Comparison of ENCODE assay signal across 33 cellular contexts in genomic region chr6:116072368-116072767, GRCh38. TPM values are rescaled to one million over a fixed set of nuclear protein-coding genes. Genes with fewer than 3 reads are reported as not detected.
DNase-seq lines count a peak whose midpoint lies in the region; ATAC-seq, FAIRE-seq and TF ChIP-seq lines count a peak whose summit lies in the region.
"Had no signal": no experiment of that assay in that cellular context is flagged by ENCODE, and none has a peak within 500 bp of the region (broad histone marks: within the 10 kb centered on the region; RNA-seq: fewer than 3 reads in every experiment).

No MANE protein-coding gene starts in this region.

- TF ChIP-seq RAD21 in IMR-90 (IDR thresholded peaks at IDR 0.05; ENCODE audit: low read length) (no peak), K562 (CRISPR knock-in tag; conservative IDR thresholded peaks at IDR 0.05 in 1 of 2, IDR thresholded peaks at IDR 0.05 in 1 of 2) (no peak), HepG2 (CRISPR knock-in tag; IDR thresholded peaks at IDR 0.05) (no peak)

- BruUV-seq in IMR-90 (replicated peaks; lab: Mats Ljungman, UMichigan) (no TSS peak), K562 (replicated peaks; lab: Mats Ljungman, UMichigan) (no TSS peak), HepG2 (replicated peaks; lab: Mats Ljungman, UMichigan) (no TSS peak)

- H3K27ac ChIP-seq in IMR-90 (ENCODE audit: insufficient read depth, low read length) (no peak overlapping the region), K562 (ENCODE audit: extremely low read depth, low read depth, low read length) (no peak overlapping the region), HepG2 (ENCODE audit: extremely low read length, insufficient read depth, low read length) (no peak overlapping the region)
- H3K27ac ChIP-seq: dorsolateral prefrontal cortex, epithelial cell of prostate, lower lobe of right lung, RWPE1, thyroid gland had no signal

- ATAC-seq in IMR-90 (ENCODE audit: low read depth) (no peak), K562 (no peak), HepG2 (peak; percentile 54; the same call in 2 of the 3 replicates)
- ATAC-seq: lower lobe of right lung; mucosa of descending colon; natural killer cell treated with Interleukin-12 subunit alpha and Interleukin-12 subunit beta and Interleukin-15 and Interleukin-18, amount 100 ng/mL, for 72 hours; stimulated activated naive CD8-positive, alpha-beta T cell treated with anti-CD3 and anti-CD28 coated beads, Interleukin-15, amount 100 ng/mL, for 72 hours had no signal

- TF ChIP-seq EP300 in K562 (IDR thresholded peaks at IDR 0.05; ENCODE audit: low read length) (peak; percentile 30; the same call in 1 of the 2 replicates), HepG2 (IDR thresholded peaks at IDR 0.05; ENCODE audit: low read depth in 2 of 2, low read length in 2 of 2) (peak; percentile 26 to 91; a peak in 2 of 4 replicates), HepG2 (CRISPR knock-in tag; IDR thresholded peaks at IDR 0.05; ENCODE audit: borderline replicate concordance) (peak; percentile 84)

- dilution Hi-C loops in IMR-90 (cut with HindIII; ENCODE audit: low sequenced_read_pairs, unreplicated experiment), result no loop called here

- H3K4me2 ChIP-seq in IMR-90 (ENCODE audit: low read depth, low read length) (no peak overlapping the region), K562 (ENCODE audit: insufficient read depth, low read length) (no peak overlapping the region), HepG2 (ENCODE audit: low read depth, low read length) (no peak overlapping the region)
- H3K4me2 ChIP-seq: smooth muscle cell had no signal

- no peaks in the 10 kb centered on the region for H3K36me3 ChIP-seq in IMR-90 (ENCODE audit: control insufficient read depth, insufficient read depth, low read length)
- H3K36me3 ChIP-seq in K562 (ENCODE audit: control insufficient read depth, insufficient read depth, low read length), result no peaks in the 10 kb centered on the region
- H3K36me3 ChIP-seq in HepG2 (replicated peaks in 1 of 2; ENCODE audit: control insufficient read depth in 1 of 2, insufficient read depth in 2 of 2, low read length in 2 of 2), result no peaks in the 10 kb centered on the region
- H3K36me3 ChIP-seq: lower lobe of right lung, thyroid gland had no signal

- H3K4ac ChIP-seq in IMR-90 (ENCODE audit: low read depth, low read length), result peak overlapping the region; percentile 1; the same call in 1 of the 2 replicates

- TF ChIP-seq CTCF in IMR-90 (conservative IDR thresholded peaks at IDR 0.05; ENCODE audit: low read depth, low read length), result no peak
- no peak for TF ChIP-seq CTCF in K562 (IDR thresholded peaks at IDR 0.05 in 2 of 3, conservative IDR thresholded peaks at IDR 0.05 in 1 of 3; ENCODE audit: insufficient read depth in 2 of 3, low read depth in 1 of 3, low read length in 3 of 3)
- TF ChIP-seq CTCF in HepG2 (CRISPR knock-in tag; IDR thresholded peaks at IDR 0.05), result no peak

- H2BK20ac ChIP-seq in IMR-90 (ENCODE audit: low read depth, low read length), result no peak overlapping the region

- H2AK9ac ChIP-seq in IMR-90 (replicated peaks; ENCODE audit: low read depth, low read length, poor library complexity), result no peak overlapping the region

- 0 out of 2 replicates have a peak overlapping the region, but pooled peaks have one; percentile 14 for H3K14ac ChIP-seq in IMR-90 (replicated peaks; ENCODE audit: low read depth, low read length)

- no peaks in the 10 kb centered on the region; a peak in 1 of 4 replicates for H3K79me1 ChIP-seq in IMR-90 (ENCODE audit: low read depth in 1 of 2, low read length in 2 of 2)

- H4K8ac ChIP-seq in IMR-90 (ENCODE audit: low read depth in 2 of 2, low read length in 2 of 2), result no peak overlapping the region

- no peak overlapping the region for H2BK120ac ChIP-seq in IMR-90 (ENCODE audit: low read depth, low read length)

- H2AFZ ChIP-seq in IMR-90 (replicated peaks; ENCODE audit: low read length, poor library complexity) (no peak overlapping the region), K562 (ENCODE audit: low read depth, low read length) (no peak overlapping the region), HepG2 (ENCODE audit: low read length) (no peak overlapping the region)

- peak overlapping the region; percentile 74; the same call in 1 of the 3 replicates for H2BK15ac ChIP-seq in IMR-90 (ENCODE audit: low read depth, low read length)

- CTCF ChIA-PET in IMR-90 (lab: Yijun Ruan, JAX) (interaction anchor here (0.6 kb wide), 1 partner anchor 61 kb away, joined by 3 read pairs; no protein-coding TSS in a partner anchor), K562 (lab: Yijun Ruan, JAX; ENCODE audit: low intra/inter-chr PET ratio) (no interaction called here), HepG2 (lab: Yijun Ruan, JAX; ENCODE audit: low intra/inter-chr PET ratio, low total read pairs) (no interaction called here)

- POLR2A ChIA-PET in IMR-90 (lab: Charles Lee; ENCODE audit: unreplicated experiment) (no interaction called here), K562 (lab: Yijun Ruan, JAX) (no interaction called here), HepG2 (lab: Yijun Ruan, JAX) (interaction anchor here (4.7 kb wide), 1 partner anchor 12 kb away, joined by 27 read pairs; the partner anchor contains the start of gene FRK)

- H3K4me1 ChIP-seq in IMR-90 (ENCODE audit: control insufficient read depth, insufficient read depth, low read length), result peaks cover 11% of the 10 kb centered on the region
- no peaks in the 10 kb centered on the region for H3K4me1 ChIP-seq in K562 (replicated peaks in 1 of 2; ENCODE audit: control insufficient read depth in 2 of 2, insufficient read depth in 2 of 2, low read length in 2 of 2)
- peaks cover 52% of the 10 kb centered on the region for H3K4me1 ChIP-seq in HepG2 (ENCODE audit: insufficient read depth, low read length)
- H3K4me1 ChIP-seq: lower lobe of right lung, thyroid gland had no signal

- H4K5ac ChIP-seq in IMR-90 (ENCODE audit: low read depth, low read length), result no peak overlapping the region

- no peak overlapping the region for H2BK5ac ChIP-seq in IMR-90 (ENCODE audit: low read depth, low read length, poor library complexity, severe bottlenecking)

- H3K9me3 ChIP-seq in IMR-90 (ENCODE audit: control insufficient read depth, insufficient read depth, low read length) (no peaks in the 10 kb centered on the region), K562 (replicated peaks; ENCODE audit: control insufficient read depth, insufficient read depth, low read depth, low read length) (no peaks in the 10 kb centered on the region), HepG2 (ENCODE audit: low read length) (no peaks in the 10 kb centered on the region)
- H3K9me3 ChIP-seq: lower lobe of right lung, mucosa of descending colon, thyroid gland had no signal

- intact Hi-C loops in IMR-90 (cut with micrococcal nuclease), result no loop called here
- intact Hi-C loops in K562 (cut with micrococcal nuclease), result no loop called here
- intact Hi-C loops in HepG2 (cut with micrococcal nuclease; ENCODE audit: unreplicated experiment), result no loop called here

- in situ Hi-C loops in IMR-90 (cut with MboI; ENCODE audit: low sequenced_read_pairs) (no loop called here), K562 (cut with MboI) (no loop called here), HepG2 (cut with HindIII; ENCODE audit: extremely low pct_ligation_motif_present, low pct_unique_long_range_greater_than_20kb) (no loop called here)

- TF ChIP-seq POLR2A in IMR-90 (IDR thresholded peaks at IDR 0.05; ENCODE audit: low read depth, low read length) (no peak), K562 (conservative IDR thresholded peaks at IDR 0.05) (no peak), HepG2 (IDR thresholded peaks at IDR 0.05; ENCODE audit: insufficient read depth in 1 of 2, low read depth in 2 of 2, low read length in 2 of 2) (no peak)

- H4K20me1 ChIP-seq in IMR-90 (ENCODE audit: insufficient read depth, low read length), result no peaks in the 10 kb centered on the region
- H4K20me1 ChIP-seq in K562 (replicated peaks; ENCODE audit: control insufficient read depth, insufficient read depth, low read length), result no peaks in the 10 kb centered on the region
- H4K20me1 ChIP-seq in HepG2 (ENCODE audit: insufficient read depth, low read length), result no peaks in the 10 kb centered on the region

- H3K9ac ChIP-seq in IMR-90 (ENCODE audit: low read depth, low read length) (no peak overlapping the region), K562 (ENCODE audit: insufficient read depth in 1 of 2, low read depth in 2 of 2, low read length in 2 of 2) (no peak overlapping the region), HepG2 (ENCODE audit: insufficient read depth, low read depth, low read length) (no peak overlapping the region)

- no peak for FAIRE-seq in K562 (lab: Jason Lieb, UNC)
- peak; percentile 53 for FAIRE-seq in HepG2 (lab: Jason Lieb, UNC)
- FAIRE-seq: TTC549 had no signal

- WGBS in IMR-90 (ENCODE audit: extremely low coverage in 2 of 2, insufficient read length in 1 of 2), 2 experiments, result no CpG with 5 or more reads among the region's 1 CpG
- WGBS in K562 (ENCODE audit: insufficient coverage, low coverage, missing lambda C conversion rate), result 0% methylated on average over 1 of the region's 1 CpG
- 7% methylated on average over 1 of the region's 1 CpG for WGBS in HepG2 (ENCODE audit: low lambda C conversion rate)

- DNase-seq in NCI-H748 (lab: John Stamatoyannopoulos, UW; ENCODE audit: unreplicated experiment), result peak; percentile 3
- no peak for DNase-seq in NCI-H748 treated with DMSO at 0.1 percent for 48 hours (lab: John Stamatoyannopoulos, UW)
- no peak for DNase-seq in IMR-90
- no peak for DNase-seq in K562 (ENCODE audit: extremely low read depth in 1 of 4, low spot score in 3 of 4)
- DNase-seq in HepG2 (ENCODE audit: low spot score), result peak; percentile 69
- DNase-seq in HPDE6-E6E7 (ENCODE audit: extremely low spot score), result no peak
- DNase-seq in NCI-H1436 (lab: John Stamatoyannopoulos, UW), result no peak
- DNase-seq in NCI-H510A treated with DMSO at 0.1 percent for 48 hours (lab: John Stamatoyannopoulos, UW), result no peak
- DNase-seq: 8988T; activated CD4-positive, CD25-positive, alpha-beta regulatory T cell treated with anti-CD3 and anti-CD28 coated beads, Interleukin-2, amount 50 U/mL, for 72 hours; activated gamma-delta T cell; CD4-positive, alpha-beta T cell; central memory CD4-positive, alpha-beta T cell; DMS 273 treated with DMSO at 0.1 percent for 48 hours; dorsolateral prefrontal cortex; Karpas-422; lower lobe of right lung; mucosa of descending colon; NCI-H187 treated with DMSO at 0.1 percent for 48 hours; NCI-H526 treated with DMSO at 0.1 percent for 48 hours; stimulated activated CD4-positive, alpha-beta T cell treated with anti-CD3 and anti-CD28 coated beads, Interleukin-1b, Interleukin-23, amount 100 ng/mL, for 48 hours; stimulated activated CD8-positive, alpha-beta memory T cell treated with anti-CD3 and anti-CD28 coated beads, Interleukin-4, amount 100 ng/mL, for 48 hours; stimulated activated naive CD8-positive, alpha-beta T cell treated with anti-CD3 and anti-CD28 coated beads, Interleukin-15, amount 100 ng/mL, for 72 hours; thyroid gland had no signal

- H3K9me1 ChIP-seq in IMR-90 (ENCODE audit: insufficient read depth, low read length), result peaks cover 11% of the 10 kb centered on the region
- H3K9me1 ChIP-seq in K562 (ENCODE audit: control insufficient read depth, insufficient read depth, low read length), result no peaks in the 10 kb centered on the region

- H2AK5ac ChIP-seq in IMR-90 (ENCODE audit: low read depth, low read length), result peak overlapping the region; percentile 36; the same call in 1 of the 2 replicates

- H3K18ac ChIP-seq in IMR-90 (ENCODE audit: low read depth, low read length), result peak overlapping the region; percentile 65; the same call in 1 of the 2 replicates

- no peaks in the 10 kb centered on the region for H3K27me3 ChIP-seq in IMR-90 (ENCODE audit: control insufficient read depth, insufficient read depth, low read length)
- H3K27me3 ChIP-seq in K562 (ENCODE audit: control insufficient read depth in 2 of 2, insufficient read depth in 2 of 2, low read length in 2 of 2), result no peaks in the 10 kb centered on the region
- no peaks in the 10 kb centered on the region for H3K27me3 ChIP-seq in HepG2 (ENCODE audit: control insufficient read depth in 1 of 2, insufficient read depth in 2 of 2, low read length in 2 of 2)
- H3K27me3 ChIP-seq: dorsolateral prefrontal cortex, thyroid gland had no signal

- H3K79me2 ChIP-seq in K562 (ENCODE audit: control insufficient read depth, insufficient read depth, low read length), result no peaks in the 10 kb centered on the region
- H3K79me2 ChIP-seq in HepG2 (ENCODE audit: insufficient read depth, low read length), result no peaks in the 10 kb centered on the region

- no peak overlapping the region for H3K23ac ChIP-seq in IMR-90 (ENCODE audit: low read depth, low read length)

- no peak overlapping the region for H4K91ac ChIP-seq in IMR-90 (ENCODE audit: insufficient read depth, low read depth, low read length)

- H3K56ac ChIP-seq in IMR-90 (ENCODE audit: extremely low read depth, insufficient read depth, low read length), result no peak overlapping the region

- no peak overlapping the region for H3K4me3 ChIP-seq in IMR-90 (ENCODE audit: insufficient read depth, low read depth, low read length)
- H3K4me3 ChIP-seq in K562, result no peak overlapping the region
- no peak overlapping the region for H3K4me3 ChIP-seq in HepG2 (replicated peaks in 1 of 3; ENCODE audit: insufficient read depth in 1 of 3, low read depth in 2 of 3, low read length in 3 of 3)
- H3K4me3 ChIP-seq: dorsolateral prefrontal cortex, lower lobe of right lung, mucosa of descending colon, smooth muscle cell, thyroid gland had no signal

RNA-seq across cellular contexts. Expression of gene FRK, which starts 11.7 kb away (rescaled TPM):
- under 0.01 TPM in 2 replicates for total RNA-seq in IMR-90 (2012; rRNA removed)
- under 0.01 and 0.02 TPM in 2 replicates for polyA plus RNA-seq in IMR-90 (2012; rRNA removed)
- polyA plus RNA-seq in IMR-90 (2012; cell fraction: cytosol; rRNA removed), result 0.01 TPM in 1 of 2 replicates, not detected in the other
- 0.02 and 0.09 TPM in 2 replicates for polyA plus RNA-seq in IMR-90 (2012; cell fraction: nucleus; rRNA removed; ENCODE audit: low replicate concordance)
- total RNA-seq in K562 (2011; cell fraction: chromatin; rRNA removed; ENCODE audit: low replicate concordance), result 0.02 and 0.07 TPM in 2 replicates
- not detected in 2 replicates for total RNA-seq in K562 (2011; cell fraction: nucleolus; rRNA removed)
- total RNA-seq in K562 (2011; cell fraction: nucleoplasm; rRNA removed), result 0.07 TPM in 1 of 2 replicates, not detected in the other
- total RNA-seq in K562 (2014; rRNA removed), result 0.09 and 0.16 TPM in 2 replicates
- total RNA-seq in K562 (2014; rRNA removed; fragmentation: Illumina TruSeq; extraction: Trizol), result 0.15 and 0.22 TPM in 2 replicates
- total RNA-seq in K562 (2015; rRNA removed; fragmentation: Illumina TruSeq; extraction: Trizol), result 0.29 and 0.34 TPM in 2 replicates
- 0.13 and 0.22 TPM in 2 replicates for total RNA-seq in K562 (2021)
- polyA plus RNA-seq in K562 (2011; rRNA removed), result 0.01 and 0.03 TPM in 2 replicates
- under 0.01 and 0.01 TPM in 2 replicates for polyA plus RNA-seq in K562 (2011; cell fraction: cytosol; rRNA removed)
- 0.04 TPM in 2 replicates for polyA plus RNA-seq in K562 (2011; cell fraction: nucleus; rRNA removed)
- 0.14 and 0.19 TPM in 2 replicates for polyA plus RNA-seq in K562 (2012)
- polyA plus RNA-seq in K562 (2014; fragmentation: Illumina TruSeq; extraction: Trizol), result 0.09 and 0.10 TPM in 2 replicates
- polyA plus RNA-seq in K562 (2014; fragmentation: Nextera tagmentation; extraction: Ambion mirVana), result under 1 TPM; 0.03 to 0.07 TPM
- 0.05 and 0.11 TPM in 2 replicates for polyA plus RNA-seq in K562 (2014; rRNA removed)
- polyA minus RNA-seq in K562 (2011; rRNA and poly(A)+ RNA removed), result 0.04 and 0.12 TPM in 2 replicates
- 0.09 TPM in 1 of 2 replicates, not detected in the other for polyA minus RNA-seq in K562 (2011; cell fraction: cytosol; rRNA and poly(A)+ RNA removed)
- under 0.01 and 0.11 TPM in 2 replicates for polyA minus RNA-seq in K562 (2011; cell fraction: nucleus; rRNA and poly(A)+ RNA removed)
- total RNA-seq in HepG2 (2016; rRNA removed; fragmentation: Illumina TruSeq; extraction: Trizol), result 2.9 and 4.5 TPM in 2 replicates
- 0.51 and 0.62 TPM in 2 replicates for total RNA-seq in HepG2 (2016; cell fraction: cytosol; rRNA removed; fragmentation: Illumina TruSeq; extraction: Trizol; ENCODE audit: low read depth)
- total RNA-seq in HepG2 (2016; cell fraction: insoluble cytoplasmic fraction; rRNA removed; fragmentation: Illumina TruSeq; extraction: Trizol), result 2.9 and 4.1 TPM in 2 replicates
- total RNA-seq in HepG2 (2016; cell fraction: membrane; rRNA removed; fragmentation: Illumina TruSeq; extraction: Trizol), result 0.86 and 0.93 TPM in 2 replicates
- total RNA-seq in HepG2 (2016; cell fraction: nucleus; rRNA removed; fragmentation: Illumina TruSeq; extraction: Trizol), result 6.1 and 6.5 TPM in 2 replicates
- polyA plus RNA-seq in HepG2 (2011; rRNA removed), result 1.3 and 1.5 TPM in 2 replicates
- 0.56 and 1.2 TPM in 2 replicates for polyA plus RNA-seq in HepG2 (2011; cell fraction: cytosol; rRNA removed)
- 1.7 and 2.6 TPM in 2 replicates for polyA plus RNA-seq in HepG2 (2011; cell fraction: nucleus; rRNA removed)
- 0.65 and 0.80 TPM in 2 replicates for polyA plus RNA-seq in HepG2 (2012)
- 0.08 and 0.10 TPM in 2 replicates for polyA plus RNA-seq in HepG2 (2016; cell fraction: cytosol; fragmentation: Illumina TruSeq; extraction: Trizol; ENCODE audit: low read depth)
- 1.7 and 1.9 TPM in 2 replicates for polyA plus RNA-seq in HepG2 (2016; cell fraction: insoluble cytoplasmic fraction; fragmentation: Illumina TruSeq; extraction: Trizol; ENCODE audit: low read depth)
- polyA plus RNA-seq in HepG2 (2016; cell fraction: membrane; fragmentation: Illumina TruSeq; extraction: Trizol; ENCODE audit: low read depth), result 0.18 and 0.27 TPM in 2 replicates
- 2.1 and 2.6 TPM in 2 replicates for polyA plus RNA-seq in HepG2 (2016; cell fraction: nucleus; fragmentation: Illumina TruSeq; extraction: Trizol; ENCODE audit: insufficient read depth, low read depth)
- polyA minus RNA-seq in HepG2 (2011; rRNA and poly(A)+ RNA removed; ENCODE audit: low replicate concordance), result 5.6 and 8.1 TPM in 2 replicates
- 2.5 and 3.6 TPM in 2 replicates for polyA minus RNA-seq in HepG2 (2011; cell fraction: cytosol; rRNA and poly(A)+ RNA removed)
- 16.5 and 22.3 TPM in 2 replicates for polyA minus RNA-seq in HepG2 (2011; cell fraction: nucleus; rRNA and poly(A)+ RNA removed)
- total RNA-seq: CD4-positive, alpha-beta T cell had no signal

RNA-seq across cellular contexts. Expression of gene NT5DC1, which starts 28.3 kb away (rescaled TPM):
- total RNA-seq in IMR-90 (2012; rRNA removed) (7.5 and 11.7 TPM in 2 replicates), K562 (2014; rRNA removed) (4.9 and 12.0 TPM in 2 replicates), K562 (2014; rRNA removed; fragmentation: Illumina TruSeq; extraction: Trizol) (16.3 and 22.2 TPM in 2 replicates), K562 (2015; rRNA removed; fragmentation: Illumina TruSeq; extraction: Trizol) (16.1 and 18.7 TPM in 2 replicates), K562 (2021) (28.5 and 31.8 TPM in 2 replicates), HepG2 (2016; rRNA removed; fragmentation: Illumina TruSeq; extraction: Trizol) (56.1 and 90.6 TPM in 2 replicates)
- polyA plus RNA-seq in IMR-90 (2012; rRNA removed) (12.0 and 16.8 TPM in 2 replicates), K562 (2011; rRNA removed) (18.3 and 19.6 TPM in 2 replicates), K562 (2014; fragmentation: Illumina TruSeq; extraction: Trizol) (14.5 and 22.2 TPM in 2 replicates), K562 (2014; fragmentation: Nextera tagmentation; extraction: Ambion mirVana) (10 to 100 TPM; 15.7 to 20.5 TPM), K562 (2014; rRNA removed) (15.9 and 20.7 TPM in 2 replicates), HepG2 (2011; rRNA removed) (22.1 and 27.0 TPM in 2 replicates)
- 6.8 and 12.6 TPM in 2 replicates for polyA plus RNA-seq in IMR-90 (2012; cell fraction: cytosol; rRNA removed)
- polyA plus RNA-seq in IMR-90 (2012; cell fraction: nucleus; rRNA removed; ENCODE audit: low replicate concordance), result 4.9 and 12.9 TPM in 2 replicates
- total RNA-seq in K562 (2011; cell fraction: chromatin; rRNA removed; ENCODE audit: low replicate concordance), result 6.5 and 14.2 TPM in 2 replicates
- total RNA-seq in K562 (2011; cell fraction: nucleolus; rRNA removed), result 3.2 and 6.6 TPM in 2 replicates
- 4.0 and 7.6 TPM in 2 replicates for total RNA-seq in K562 (2011; cell fraction: nucleoplasm; rRNA removed)
- 6.7 and 14.1 TPM in 2 replicates for polyA plus RNA-seq in K562 (2011; cell fraction: cytosol; rRNA removed)
- polyA plus RNA-seq in K562 (2011; cell fraction: nucleus; rRNA removed), result 7.0 and 8.7 TPM in 2 replicates
- 17.9 and 43.2 TPM in 2 replicates for polyA plus RNA-seq in K562 (2012)
- polyA minus RNA-seq in K562 (2011; rRNA and poly(A)+ RNA removed), result 14.7 and 21.6 TPM in 2 replicates
- 11.6 and 19.5 TPM in 2 replicates for polyA minus RNA-seq in K562 (2011; cell fraction: cytosol; rRNA and poly(A)+ RNA removed)
- 13.5 and 17.3 TPM in 2 replicates for polyA minus RNA-seq in K562 (2011; cell fraction: nucleus; rRNA and poly(A)+ RNA removed)
- 7.3 and 12.5 TPM in 2 replicates for total RNA-seq in HepG2 (2016; cell fraction: cytosol; rRNA removed; fragmentation: Illumina TruSeq; extraction: Trizol; ENCODE audit: low read depth)
- 54.8 and 88.2 TPM in 2 replicates for total RNA-seq in HepG2 (2016; cell fraction: insoluble cytoplasmic fraction; rRNA removed; fragmentation: Illumina TruSeq; extraction: Trizol)
- 25.6 and 27.4 TPM in 2 replicates for total RNA-seq in HepG2 (2016; cell fraction: membrane; rRNA removed; fragmentation: Illumina TruSeq; extraction: Trizol)
- total RNA-seq in HepG2 (2016; cell fraction: nucleus; rRNA removed; fragmentation: Illumina TruSeq; extraction: Trizol), result 46.5 and 53.8 TPM in 2 replicates
- 22.4 and 23.3 TPM in 2 replicates for polyA plus RNA-seq in HepG2 (2011; cell fraction: cytosol; rRNA removed)
- 10.3 and 13.1 TPM in 2 replicates for polyA plus RNA-seq in HepG2 (2011; cell fraction: nucleus; rRNA removed)
- 28.1 and 28.8 TPM in 2 replicates for polyA plus RNA-seq in HepG2 (2012)
- polyA plus RNA-seq in HepG2 (2016; cell fraction: cytosol; fragmentation: Illumina TruSeq; extraction: Trizol; ENCODE audit: low read depth), result 12.1 and 12.5 TPM in 2 replicates
- 81.9 and 84.6 TPM in 2 replicates for polyA plus RNA-seq in HepG2 (2016; cell fraction: insoluble cytoplasmic fraction; fragmentation: Illumina TruSeq; extraction: Trizol; ENCODE audit: low read depth)
- polyA plus RNA-seq in HepG2 (2016; cell fraction: membrane; fragmentation: Illumina TruSeq; extraction: Trizol; ENCODE audit: low read depth), result 21.3 and 21.5 TPM in 2 replicates
- 34.4 and 35.2 TPM in 2 replicates for polyA plus RNA-seq in HepG2 (2016; cell fraction: nucleus; fragmentation: Illumina TruSeq; extraction: Trizol; ENCODE audit: insufficient read depth, low read depth)
- polyA minus RNA-seq in HepG2 (2011; rRNA and poly(A)+ RNA removed; ENCODE audit: low replicate concordance), result 22.3 and 35.3 TPM in 2 replicates
- 38.6 and 39.5 TPM in 2 replicates for polyA minus RNA-seq in HepG2 (2011; cell fraction: cytosol; rRNA and poly(A)+ RNA removed)
- polyA minus RNA-seq in HepG2 (2011; cell fraction: nucleus; rRNA and poly(A)+ RNA removed), result 40.2 and 44.4 TPM in 2 replicates

RNA-seq across cellular contexts. Expression of gene COL10A1, which starts 53.6 kb away (rescaled TPM):
- total RNA-seq in IMR-90 (2012; rRNA removed), result not detected in 2 replicates
- polyA plus RNA-seq in IMR-90 (2012; rRNA removed), result 0.05 and 0.70 TPM in 2 replicates
- 0.01 TPM in 2 replicates for polyA plus RNA-seq in IMR-90 (2012; cell fraction: cytosol; rRNA removed)
- polyA plus RNA-seq in IMR-90 (2012; cell fraction: nucleus; rRNA removed; ENCODE audit: low replicate concordance), result not detected in 2 replicates
- total RNA-seq in K562 (2011; cell fraction: chromatin; rRNA removed; ENCODE audit: low replicate concordance), result not detected in 2 replicates
- total RNA-seq in K562 (2011; cell fraction: nucleolus; rRNA removed), result not detected in 2 replicates
- not detected in 2 replicates for total RNA-seq in K562 (2011; cell fraction: nucleoplasm; rRNA removed)
- total RNA-seq in K562 (2014; rRNA removed), result not detected in 2 replicates
- not detected in 2 replicates for total RNA-seq in K562 (2014; rRNA removed; fragmentation: Illumina TruSeq; extraction: Trizol)
- not detected in 2 replicates for total RNA-seq in K562 (2015; rRNA removed; fragmentation: Illumina TruSeq; extraction: Trizol)
- not detected in 2 replicates for total RNA-seq in K562 (2021)
- polyA plus RNA-seq in K562 (2011; rRNA removed), result not detected in 2 replicates
- not detected in 2 replicates for polyA plus RNA-seq in K562 (2011; cell fraction: cytosol; rRNA removed)
- not detected in 2 replicates for polyA plus RNA-seq in K562 (2011; cell fraction: nucleus; rRNA removed)
- polyA plus RNA-seq in K562 (2012), result 0.07 TPM in 2 replicates
- 0.06 TPM in 1 of 2 replicates, not detected in the other for polyA plus RNA-seq in K562 (2014; fragmentation: Illumina TruSeq; extraction: Trizol)
- polyA plus RNA-seq in K562 (2014; fragmentation: Nextera tagmentation; extraction: Ambion mirVana), result under 1 TPM in 1 of 2 experiments, not detected in 1; 0.08 TPM
- polyA plus RNA-seq in K562 (2014; rRNA removed), result not detected in 2 replicates
- not detected in 2 replicates for polyA minus RNA-seq in K562 (2011; rRNA and poly(A)+ RNA removed)
- not detected in 2 replicates for polyA minus RNA-seq in K562 (2011; cell fraction: cytosol; rRNA and poly(A)+ RNA removed)
- polyA minus RNA-seq in K562 (2011; cell fraction: nucleus; rRNA and poly(A)+ RNA removed), result not detected in 2 replicates
- not detected in 2 replicates for total RNA-seq in HepG2 (2016; rRNA removed; fragmentation: Illumina TruSeq; extraction: Trizol)
- not detected in 2 replicates for total RNA-seq in HepG2 (2016; cell fraction: cytosol; rRNA removed; fragmentation: Illumina TruSeq; extraction: Trizol; ENCODE audit: low read depth)
- total RNA-seq in HepG2 (2016; cell fraction: insoluble cytoplasmic fraction; rRNA removed; fragmentation: Illumina TruSeq; extraction: Trizol), result 0.04 TPM in 1 of 2 replicates, not detected in the other
- not detected in 2 replicates for total RNA-seq in HepG2 (2016; cell fraction: membrane; rRNA removed; fragmentation: Illumina TruSeq; extraction: Trizol)
- total RNA-seq in HepG2 (2016; cell fraction: nucleus; rRNA removed; fragmentation: Illumina TruSeq; extraction: Trizol), result not detected in 2 replicates
- polyA plus RNA-seq in HepG2 (2011; rRNA removed), result 0.07 TPM in 2 replicates
- polyA plus RNA-seq in HepG2 (2011; cell fraction: cytosol; rRNA removed), result 0.03 and 0.05 TPM in 2 replicates
- not detected in 2 replicates for polyA plus RNA-seq in HepG2 (2011; cell fraction: nucleus; rRNA removed)
- 0.07 and 0.12 TPM in 2 replicates for polyA plus RNA-seq in HepG2 (2012)
- not detected in 2 replicates for polyA plus RNA-seq in HepG2 (2016; cell fraction: cytosol; fragmentation: Illumina TruSeq; extraction: Trizol; ENCODE audit: low read depth)
- not detected in 2 replicates for polyA plus RNA-seq in HepG2 (2016; cell fraction: insoluble cytoplasmic fraction; fragmentation: Illumina TruSeq; extraction: Trizol; ENCODE audit: low read depth)
- polyA plus RNA-seq in HepG2 (2016; cell fraction: membrane; fragmentation: Illumina TruSeq; extraction: Trizol; ENCODE audit: low read depth), result not detected in 2 replicates
- not detected in 2 replicates for polyA plus RNA-seq in HepG2 (2016; cell fraction: nucleus; fragmentation: Illumina TruSeq; extraction: Trizol; ENCODE audit: insufficient read depth, low read depth)
- 0.30 TPM in 1 of 2 replicates, not detected in the other for polyA minus RNA-seq in HepG2 (2011; rRNA and poly(A)+ RNA removed; ENCODE audit: low replicate concordance)
- polyA minus RNA-seq in HepG2 (2011; cell fraction: cytosol; rRNA and poly(A)+ RNA removed), result not detected in 2 replicates
- 0.13 TPM in 1 of 2 replicates, not detected in the other for polyA minus RNA-seq in HepG2 (2011; cell fraction: nucleus; rRNA and poly(A)+ RNA removed)
- total RNA-seq: CD4-positive, alpha-beta T cell; mucosa of descending colon; natural killer cell treated with Interleukin-12 subunit alpha and Interleukin-12 subunit beta and Interleukin-15 and Interleukin-18, amount 100 ng/mL, for 72 hours; osteocyte; SK-MEL-5; T-helper 1 cell treated with Interleukin-12 subunit alpha and Interleukin-12 subunit beta and Interleukin-4 antibody, amounts not matched to agents 30 ng/mL and 1 ng/mL, for 36 hours had no signal
- polyA plus RNA-seq: keratinocyte, smooth muscle cell had no signal

Comparison
In these comparisons a context has a peak if more than half of its experiments do, and no peak if none do; other contexts are left out.
1. DNase-seq: peak in NCI-H748 (single experiment) and HepG2 (single experiment); none in NCI-H748 treated with DMSO at 0.1 percent for 48 hours (single experiment), IMR-90 (single experiment), K562 (0 of 4), HPDE6-E6E7 (single experiment), NCI-H1436 (single experiment) and NCI-H510A treated with DMSO at 0.1 percent for 48 hours (single experiment).